Comparison of ENCODE assay signal across 36 cellular contexts in genomic region chr20:42051935-42052334, GRCh38.
"Had no signal": no experiment of that assay in that cellular context is flagged by ENCODE, and none has a peak within 500 bp of the region (broad histone marks: within the 10 kb centered on the region; RNA-seq: fewer than 3 reads in every experiment).

No MANE protein-coding gene starts in this region.

- H3K36me3 ChIP-seq: breast epithelium, Peyer's patch, SJSA1 had no signal

- H3K9ac ChIP-seq: KMS-11 had no signal

- H3K36me3 Mint-ChIP-seq: activated naive CD8-positive, alpha-beta T cell treated with anti-CD3 and anti-CD28 coated beads for 36 hours had no signal

- H3K27ac ChIP-seq: body of pancreas, breast epithelium, KMS-11, Peyer's patch, SJSA1 had no signal

- H3K4me3 Mint-ChIP-seq: activated CD4-positive, alpha-beta T cell treated with anti-CD3 and anti-CD28 coated beads, Interleukin-2, amount 10 ng/mL, durations not matched to agents 24 days and 14 days; activated CD8-positive, alpha-beta T cell treated with anti-CD3 and anti-CD28 coated beads for 36 hours; activated naive CD8-positive, alpha-beta T cell treated with anti-CD3 and anti-CD28 coated beads for 36 hours; activated T-cell treated with anti-CD3 and anti-CD28 coated beads, Interleukin-2, amount 50 U/mL, for 72 hours; activated T-helper 17 cell treated with anti-CD3 and anti-CD28 coated beads, Interleukin-2, amount 50 U/mL, for 72 hours had no signal

- H3K27me3 ChIP-seq: body of pancreas, breast epithelium, Peyer's patch, SJSA1 had no signal

- H3K27me3 Mint-ChIP-seq: activated CD4-positive, alpha-beta T cell treated with anti-CD3 and anti-CD28 coated beads, Interleukin-2, amount 10 ng/mL, durations not matched to agents 24 days and 14 days; activated CD8-positive, alpha-beta T cell treated with anti-CD3 and anti-CD28 coated beads for 36 hours had no signal

- H3K4me3 ChIP-seq: body of pancreas, breast epithelium, Peyer's patch, SJSA1 had no signal

- DNase-seq: activated CD4-positive, alpha-beta T cell treated with anti-CD3 and anti-CD28 coated beads, Interleukin-2, amount 10 ng/mL, durations not matched to agents 24 days and 14 days; activated CD4-positive, alpha-beta T cell treated with anti-CD3 and anti-CD28 coated beads, Interleukin-2, amount 50 U/mL, for 4 hours; activated CD8-positive, alpha-beta T cell treated with anti-CD3 and anti-CD28 coated beads for 36 hours; activated effector memory CD4-positive, alpha-beta T cell treated with anti-CD3 and anti-CD28 coated beads, Interleukin-2, amount 50 U/mL, for 16 hours; activated naive CD4-positive, alpha-beta T cell; activated naive CD4-positive, alpha-beta T cell treated with anti-CD3 and anti-CD28 coated beads, Interleukin-2, amount 50 U/mL, for 16 hours; activated naive CD8-positive, alpha-beta T cell treated with anti-CD3 and anti-CD28 coated beads for 36 hours; activated T-cell treated with anti-CD3 and anti-CD28 coated beads, Interleukin-2, amount 50 U/mL, for 1 hour; activated T-cell treated with anti-CD3 and anti-CD28 coated beads, Interleukin-2, amount 50 U/mL, for 72 hours; amygdala; body of pancreas; caudate nucleus; cerebellar nuclear complex; MM.1S; MV-4-11; NCI-H1092; NCI-H1436 treated with DMSO at 0.1 percent for 48 hours; NCI-H1694 treated with DMSO at 0.1 percent for 48 hours; NCI-H2029 treated with DMSO at 0.1 percent for 48 hours; NCI-H2107; NCI-H2171; NCI-H2227 treated with DMSO at 0.1 percent for 48 hours; NCI-H446; NCI-H510A treated with DMSO at 0.1 percent for 48 hours; NCI-H526 treated with DMSO at 0.1 percent for 48 hours; NCI-H774; NK-92 treated with Interleukin-12 subunit alpha and Interleukin-12 subunit beta, amount 100 ng/mL, for 24 hours; PC-3; Peyer's patch; RPMI8226; SHP77 treated with DMSO at 0.1 percent for 48 hours; T1000 had no signal

- H3K9me3 Mint-ChIP-seq: activated CD4-positive, alpha-beta T cell treated with anti-CD3 and anti-CD28 coated beads, Interleukin-2, amount 10 ng/mL, durations not matched to agents 24 days and 14 days; activated CD8-positive, alpha-beta T cell treated with anti-CD3 and anti-CD28 coated beads for 36 hours; activated naive CD8-positive, alpha-beta T cell treated with anti-CD3 and anti-CD28 coated beads for 36 hours; activated T-cell treated with anti-CD3 and anti-CD28 coated beads, Interleukin-2, amount 50 U/mL, for 72 hours had no signal

- H3K4me2 ChIP-seq: KMS-11 had no signal

- H3K4me1 ChIP-seq: body of pancreas, breast epithelium, Peyer's patch, SJSA1 had no signal

- H3K9me3 ChIP-seq: body of pancreas, breast epithelium, Peyer's patch, SJSA1 had no signal

- ATAC-seq: activated CD8-positive, alpha-beta T cell treated with anti-CD3 and anti-CD28 coated beads for 36 hours; activated T-cell treated with anti-CD3 and anti-CD28 coated beads, Interleukin-2, amount 50 U/mL, for 72 hours; activated T-helper 17 cell treated with anti-CD3 and anti-CD28 coated beads, Interleukin-2, amount 50 U/mL, for 72 hours; body of pancreas; PC-3 had no signal

- H3K27ac Mint-ChIP-seq: activated CD4-positive, alpha-beta T cell treated with anti-CD3 and anti-CD28 coated beads, Interleukin-2, amount 10 ng/mL, durations not matched to agents 24 days and 14 days; activated CD8-positive, alpha-beta T cell treated with anti-CD3 and anti-CD28 coated beads for 36 hours; activated naive CD8-positive, alpha-beta T cell treated with anti-CD3 and anti-CD28 coated beads for 36 hours; activated T-cell treated with anti-CD3 and anti-CD28 coated beads, Interleukin-2, amount 50 U/mL, for 72 hours; activated T-helper 17 cell treated with anti-CD3 and anti-CD28 coated beads, Interleukin-2, amount 50 U/mL, for 72 hours had no signal

- H3K4me1 Mint-ChIP-seq: activated CD4-positive, alpha-beta T cell treated with anti-CD3 and anti-CD28 coated beads, Interleukin-2, amount 10 ng/mL, durations not matched to agents 24 days and 14 days; activated naive CD8-positive, alpha-beta T cell treated with anti-CD3 and anti-CD28 coated beads for 36 hours; activated T-helper 17 cell treated with anti-CD3 and anti-CD28 coated beads, Interleukin-2, amount 50 U/mL, for 72 hours had no signal
